ENCODE assay signal across 8 cellular contexts in the genomic region with DNA sequence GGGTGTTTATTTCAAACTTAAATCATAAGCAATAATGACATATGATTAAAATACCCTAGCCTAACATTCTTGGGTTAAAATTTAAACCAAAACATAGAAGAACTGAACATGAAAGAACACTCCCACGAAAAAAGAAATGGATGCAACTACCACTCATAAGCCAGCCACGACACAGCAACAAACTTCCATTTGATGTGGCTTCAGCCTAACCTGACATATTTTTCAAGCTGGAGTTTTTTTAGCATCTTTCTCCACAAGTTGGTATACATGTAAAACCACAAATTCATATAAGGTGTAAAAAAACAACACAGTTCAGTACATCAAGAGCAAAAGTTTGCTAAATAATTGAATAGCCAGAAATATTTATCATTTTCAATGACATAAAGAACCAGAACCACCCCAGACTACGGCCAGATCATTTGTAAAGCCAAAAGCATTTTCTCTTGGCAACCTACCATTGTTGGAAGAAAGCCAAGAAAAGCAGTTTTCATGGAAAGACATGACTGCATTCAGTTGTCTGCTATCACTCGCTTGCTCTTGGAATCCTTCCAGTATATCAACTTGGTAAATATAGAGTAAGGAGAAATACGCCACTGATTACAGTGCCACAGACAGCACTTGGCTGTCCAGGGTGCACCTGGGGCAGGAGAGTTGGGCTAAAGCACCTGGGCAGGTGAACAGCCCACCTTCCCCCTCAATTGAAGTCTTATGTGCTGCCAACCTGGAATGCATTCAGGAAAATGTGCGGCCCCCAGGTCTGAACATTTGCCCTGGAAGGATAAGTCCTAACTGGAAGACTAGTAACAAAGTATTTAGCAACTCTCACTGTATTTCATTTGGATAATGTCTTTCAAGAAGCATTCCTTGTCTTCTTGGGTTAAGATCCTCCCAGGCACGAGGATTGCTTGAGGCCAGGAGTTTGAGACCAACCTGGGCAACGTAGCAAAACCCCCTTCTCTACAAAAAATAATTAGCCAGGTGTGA.
DNase-seq lines count a peak whose midpoint lies in the region; ATAC-seq, FAIRE-seq and TF ChIP-seq lines count a peak whose summit lies in the region.

No MANE protein-coding gene starts in this region.

- DNase-seq in DMS 273 (lab: John Stamatoyannopoulos, UW; ENCODE audit: unreplicated experiment): peak; percentile 94
- peak; percentile 88 to 98 for DNase-seq in NCI-H2081 (lab: John Stamatoyannopoulos, UW)
- peak; percentile 96 for DNase-seq in astrocyte of the cerebellum (ENCODE audit: low read depth)
- no peak for DNase-seq in kidney
- no peak for DNase-seq in vagina (ENCODE audit: extremely low spot score in 2 of 2)
- DNase-seq in effector CD4-positive, alpha-beta T cell: no peak

- in situ Hi-C loops in astrocyte of the cerebellum (cut with HindIII; ENCODE audit: low sequenced_read_pairs): no loop called here

- ATAC-seq in GM18517 (IDR thresholded peaks at IDR 0.05; ENCODE audit: unreplicated experiment) (no peak), GM18868 (IDR thresholded peaks at IDR 0.05; ENCODE audit: unreplicated experiment) (no peak)

- no peak for FAIRE-seq in kidney (lab: Jason Lieb, UNC)

- H3K36me3 ChIP-seq in kidney (ENCODE audit: control insufficient read depth in 1 of 2, insufficient read depth in 2 of 2, low read length in 2 of 2): no peaks in the 10 kb centered on the region
- H3K36me3 ChIP-seq in vagina: no peaks in the 10 kb centered on the region

- H3K4me1 ChIP-seq in kidney (ENCODE audit: control insufficient read depth in 1 of 2, insufficient read depth in 1 of 2, low read depth in 1 of 2, low read length in 2 of 2): peaks cover 31 to 53% of the 10 kb centered on the region in 2 donors
- peaks cover 93% of the 10 kb centered on the region for H3K4me1 ChIP-seq in vagina

- H3K27ac ChIP-seq in kidney (ENCODE audit: low read depth in 2 of 2, low read length in 2 of 2) (peak overlapping the region in 1 of 2 donors; percentile 30), vagina (peak overlapping the region; percentile 5)

- H3K4me3 ChIP-seq in astrocyte of the cerebellum (ENCODE audit: low read depth, low read length) (no peak overlapping the region), kidney (ENCODE audit: low read length in 2 of 2) (no peak overlapping the region), vagina (no peak overlapping the region)

- intact Hi-C loops in kidney (cut with DNase I) (no loop called here), vagina (cut with DNase I) (no loop called here)

- no peak for TF ChIP-seq CTCF in astrocyte of the cerebellum (IDR thresholded peaks at IDR 0.05; ENCODE audit: low read depth, low read length, missing control alignments)
- no peak for TF ChIP-seq CTCF in kidney (IDR thresholded peaks at IDR 0.05; ENCODE audit: borderline replicate concordance, extremely low read depth, insufficient read depth)
- TF ChIP-seq CTCF in vagina (IDR thresholded peaks at IDR 0.05): no peak

- no peak for TF ChIP-seq POLR2A in vagina (IDR thresholded peaks at IDR 0.05)

- peak overlapping the region; percentile 9 to 13 for H3K9ac ChIP-seq in kidney (ENCODE audit: low read length in 2 of 2)

- H3K9me3 ChIP-seq in kidney (ENCODE audit: control insufficient read depth in 1 of 2, low read length in 2 of 2) (no peaks in the 10 kb centered on the region), vagina (no peaks in the 10 kb centered on the region)

- no peaks in the 10 kb centered on the region for H3K27me3 ChIP-seq in vagina

Comparison
In these comparisons a context has a peak if more than half of its experiments do, and no peak if none do; other contexts are left out.
1. DNase-seq: peak in DMS 273 (single experiment), NCI-H2081 (2 of 2) and astrocyte of the cerebellum (single experiment); none in kidney (single experiment), vagina (0 of 2) and effector CD4-positive, alpha-beta T cell (single experiment).